Comparison of ENCODE assay signal across 7 cellular contexts in genomic region chr13:25286308-25286968, GRCh38. TPM values are rescaled to one million over a fixed set of nuclear protein-coding genes. Genes with fewer than 3 reads are reported as not detected.
A peak's percentile ranks its signal among the peaks of the same experiment; 100 is the strongest.
DNase-seq lines count a peak whose midpoint lies in the region; ATAC-seq and TF ChIP-seq lines count a peak whose summit lies in the region.

No MANE protein-coding gene starts in this region.

- peak overlapping the region; percentile 93 for H3K4me3 Mint-ChIP-seq in activated CD4-positive, alpha-beta memory T cell treated with anti-CD3 and anti-CD28 coated beads for 36 hours

- TF ChIP-seq CTCF in GM06990 (IDR thresholded peaks at IDR 0.05; ENCODE audit: insufficient read depth, low read length, poor library complexity, severe bottlenecking) = no peak
- TF ChIP-seq CTCF in esophagus muscularis mucosa (IDR thresholded peaks at IDR 0.05) = no peak

- intact Hi-C loops in activated CD4-positive, alpha-beta memory T cell treated with anti-CD3 and anti-CD28 coated beads for 36 hours (cut with micrococcal nuclease) = loop anchor here (1.0 to 10.0 kb wide), 3 partner anchors 10 to 1012 kb away; no protein-coding TSS in a partner anchor
- intact Hi-C loops in esophagus muscularis mucosa (cut with DNase I) = no loop called here

- H3K4me1 ChIP-seq in GM23248 (ENCODE audit: insufficient read depth) = peaks cover 29% of the 10 kb centered on the region
- peaks cover 9 to 31% (median 18%) of the 10 kb centered on the region in 4 donors for H3K4me1 ChIP-seq in esophagus muscularis mucosa
- no peaks in the 10 kb centered on the region for H3K4me1 ChIP-seq in mucosa of stomach (ENCODE audit: control insufficient read depth, insufficient read depth, low read length)

- H3K4me3 ChIP-seq in GM06990 (replicated peaks; ENCODE audit: low read depth, low read length) (peak overlapping the region; percentile 92), GM23248 (peak overlapping the region; percentile 87), esophagus muscularis mucosa (peak overlapping the region; percentile 78 to 87 (median 84)), mucosa of stomach (ENCODE audit: low read length) (peak overlapping the region; percentile 26)

- no peaks in the 10 kb centered on the region for H3K27me3 ChIP-seq in GM06990 (replicated peaks; ENCODE audit: control insufficient read depth, insufficient read depth, low read length)
- H3K27me3 ChIP-seq in GM23248 (replicated peaks; ENCODE audit: insufficient read depth) = no peaks in the 10 kb centered on the region
- no peaks in the 10 kb centered on the region for H3K27me3 ChIP-seq in esophagus muscularis mucosa
- no peaks in the 10 kb centered on the region for H3K27me3 ChIP-seq in mucosa of stomach (ENCODE audit: control insufficient read depth, insufficient read depth, low read length)

- H4K20me1 ChIP-seq in GM23248 (ENCODE audit: insufficient read depth) = no peaks in the 10 kb centered on the region

- peak overlapping the region; percentile 92 for H3K4me2 ChIP-seq in GM23248 (ENCODE audit: unreplicated experiment)

- H3K79me2 ChIP-seq in GM23248 (ENCODE audit: insufficient read depth) = peaks cover 58% of the 10 kb centered on the region

- peaks cover 44% of the 10 kb centered on the region for H3K4me1 Mint-ChIP-seq in activated CD4-positive, alpha-beta memory T cell treated with anti-CD3 and anti-CD28 coated beads for 36 hours (ENCODE audit: low read depth)

- H3K9me2 ChIP-seq in GM23248 (ENCODE audit: insufficient read depth) = no peaks in the 10 kb centered on the region

- DNase-seq in GM06990 (ENCODE audit: extremely low read depth, insufficient read length) (peak; percentile 22), GM23248 (peak; percentile 81), NCI-H146 treated with DMSO at 0.1 percent for 48 hours (lab: John Stamatoyannopoulos, UW; ENCODE audit: unreplicated experiment) (peak; percentile 28), esophagus muscularis mucosa (ENCODE audit: extremely low spot score) (no peak)
- peak; percentile 59 for DNase-seq in activated CD4-positive, alpha-beta memory T cell treated with anti-CD3 and anti-CD28 coated beads for 36 hours

- no peak for TF ChIP-seq POLR2A in esophagus muscularis mucosa (IDR thresholded peaks at IDR 0.05; ENCODE audit: low read depth)

- no peaks in the 10 kb centered on the region for H3K9me3 Mint-ChIP-seq in activated CD4-positive, alpha-beta memory T cell treated with anti-CD3 and anti-CD28 coated beads for 36 hours

- peaks cover 5% of the 10 kb centered on the region for H3K36me3 Mint-ChIP-seq in activated CD4-positive, alpha-beta memory T cell treated with anti-CD3 and anti-CD28 coated beads for 36 hours

- peaks cover 18% of the 10 kb centered on the region for H3F3A ChIP-seq in GM23248 (ENCODE audit: insufficient read depth)

- in situ Hi-C loops in GM23248 (cut with MboI) = no loop called here

- peak overlapping the region; percentile 92 for H2AFZ ChIP-seq in GM23248

- POLR2A ChIA-PET in activated CD4-positive, alpha-beta memory T cell treated with anti-CD3 and anti-CD28 coated beads for 36 hours (lab: Charles Lee) = interaction anchor here (0.6 to 1.8 kb wide), 4 partner anchors 10 to 23 kb away, joined by 3 to 9 read pairs (median 4); no protein-coding TSS in a partner anchor

- peak overlapping the region; percentile 82 for H3K27ac ChIP-seq in GM23248
- peak overlapping the region; percentile 87 to 91 (median 89) for H3K27ac ChIP-seq in esophagus muscularis mucosa (replicated peaks in 1 of 4)

- no peaks in the 10 kb centered on the region for H3K27me3 Mint-ChIP-seq in activated CD4-positive, alpha-beta memory T cell treated with anti-CD3 and anti-CD28 coated beads for 36 hours

- no peak for TF ChIP-seq EP300 in esophagus muscularis mucosa (IDR thresholded peaks at IDR 0.05)

- peak overlapping the region; percentile 86 for H3K27ac Mint-ChIP-seq in activated CD4-positive, alpha-beta memory T cell treated with anti-CD3 and anti-CD28 coated beads for 36 hours

- 3 to 4% methylated on average over 25 of the region's 25 CpGs for WGBS in GM23248 (ENCODE audit: low coverage in 1 of 2, low lambda C conversion rate in 2 of 2, missing lambda C conversion rate in 2 of 2), 2 experiments
- 8% methylated on average over 25 of the region's 25 CpGs for WGBS in esophagus muscularis mucosa

- H3K36me3 ChIP-seq in GM06990 (ENCODE audit: control insufficient read depth, insufficient read depth, low read length) (no peaks in the 10 kb centered on the region), GM23248 (ENCODE audit: low read depth) (no peaks in the 10 kb centered on the region), esophagus muscularis mucosa (no peaks in the 10 kb centered on the region), mucosa of stomach (ENCODE audit: control insufficient read depth, insufficient read depth, low read length) (no peaks in the 10 kb centered on the region)

- peak overlapping the region; percentile 92 for H3K9ac ChIP-seq in GM23248
- peak overlapping the region; percentile 89 for H3K9ac ChIP-seq in mucosa of stomach (ENCODE audit: low read length)

- CTCF ChIA-PET in activated CD4-positive, alpha-beta memory T cell treated with anti-CD3 and anti-CD28 coated beads for 36 hours (lab: Charles Lee) = interaction anchor here (0.7 to 2.4 kb wide), 8 partner anchors 10 to 19 kb away, joined by 3 to 11 read pairs (median 6); partner anchors contain the start of gene NUP58

- H3K9me3 ChIP-seq in GM23248 (ENCODE audit: low read depth) (no peaks in the 10 kb centered on the region), esophagus muscularis mucosa (no peaks in the 10 kb centered on the region), mucosa of stomach (ENCODE audit: control insufficient read depth, low read length) (no peaks in the 10 kb centered on the region)

- no peak for ATAC-seq in GM18873 (IDR thresholded peaks at IDR 0.05; ENCODE audit: low FRiP score, unreplicated experiment)

RNA-seq across cellular contexts. Expression of gene MTMR6, which starts 0.8 kb away (rescaled TPM):
- 37.2 and 40.8 TPM in 2 replicates for total RNA-seq in GM23248 (2014; rRNA removed; shearing (Covaris generic))
- polyA plus RNA-seq in GM23248 (2016; fragmentation: Nextera tagmentation; extraction: Ambion mirVana) = 25.5 and 26.1 TPM in 2 replicates
- 10 to 100 TPM; 12.2 to 12.5 TPM for total RNA-seq in activated CD4-positive, alpha-beta memory T cell treated with anti-CD3 and anti-CD28 coated beads for 36 hours
- total RNA-seq in esophagus muscularis mucosa = 10 to 100 TPM; 19.9 to 28.4 (median 23.6) TPM

RNA-seq across cellular contexts. Expression of gene NUP58, which starts 15.0 kb away (rescaled TPM):
- total RNA-seq in GM23248 (2014; rRNA removed; shearing (Covaris generic)) = 54.8 and 62.9 TPM in 2 replicates
- 22.5 and 22.6 TPM in 2 replicates for polyA plus RNA-seq in GM23248 (2016; fragmentation: Nextera tagmentation; extraction: Ambion mirVana)
- 100 to 1,000 TPM in 1 of 2 experiments, 10 to 100 TPM in 1; 99.4 to 101 TPM for total RNA-seq in activated CD4-positive, alpha-beta memory T cell treated with anti-CD3 and anti-CD28 coated beads for 36 hours
- total RNA-seq in esophagus muscularis mucosa = 10 to 100 TPM; 33.8 to 62.3 (median 44.4) TPM

Comparison
In these comparisons a context has a peak if more than half of its experiments do, and no peak if none do; other contexts are left out.
1. H3K4me3 ChIP-seq: peak in every context shown above with its lines; median percentile 92 in GM06990; 87 in GM23248; 84 in esophagus muscularis mucosa; 26 in mucosa of stomach.